ENCODE assay signal across 8 cellular contexts in genomic region chr12:132955933-132956725, GRCh38. TPM values are rescaled to one million over a fixed set of nuclear protein-coding genes. Genes with fewer than 3 reads are reported as not detected.
DNase-seq lines count a peak whose midpoint lies in the region; ATAC-seq and TF ChIP-seq lines count a peak whose summit lies in the region.

ZNF605 (minus strand) TSS chr12:132956306; CDS start chr12:132945635, 10,671 bp downstream.

- H3K27ac ChIP-seq in Karpas-422 (ENCODE audit: low read length) (peak within 1 kb of the TSS; percentile 61), SJSA1 (no peak within 1 kb of the TSS), suprapubic skin (peak within 1 kb of the TSS; percentile 89)

- H3K79me2 ChIP-seq in Karpas-422 (ENCODE audit: low read length) = peaks cover 34% of the 10 kb centered on the region

- no peaks in the 10 kb centered on the region for H4K20me1 ChIP-seq in Karpas-422 (ENCODE audit: insufficient read depth, low read depth, low read length)

- peak within 1 kb of the TSS; percentile 91 for H3K4me3 ChIP-seq in Karpas-422 (ENCODE audit: low read length)
- peak within 1 kb of the TSS; percentile 24 for H3K4me3 ChIP-seq in SJSA1
- H3K4me3 ChIP-seq in suprapubic skin = peak within 1 kb of the TSS; percentile 93

- H3K27me3 ChIP-seq in Karpas-422 (ENCODE audit: low read length) (no peaks in the 10 kb centered on the region), SJSA1 (replicated peaks) (no peaks in the 10 kb centered on the region), suprapubic skin (no peaks in the 10 kb centered on the region)

- H3K9me3 ChIP-seq in Karpas-422 (ENCODE audit: low read length) (peaks cover 14% of the 10 kb centered on the region), SJSA1 (replicated peaks) (peaks cover 28% of the 10 kb centered on the region), suprapubic skin (peaks cover under 1% of the 10 kb centered on the region)

- H3K27me3 Mint-ChIP-seq in activated naive CD4-positive, alpha-beta T cell treated with anti-CD3 and anti-CD28 coated beads, Interleukin-2, amount 50 U/mL, for 24 hours = no peaks in the 10 kb centered on the region

- H3K9me2 ChIP-seq in Karpas-422 (replicated peaks; ENCODE audit: insufficient read depth, low read length) = no peaks in the 10 kb centered on the region

- no peak for TF ChIP-seq CTCF in suprapubic skin (IDR thresholded peaks at IDR 0.05)

- peak within 1 kb of the TSS; percentile 93 for H3K27ac Mint-ChIP-seq in activated naive CD4-positive, alpha-beta T cell treated with anti-CD3 and anti-CD28 coated beads, Interleukin-2, amount 50 U/mL, for 24 hours

- peak within 1 kb of the TSS; percentile 89 for H3K9ac ChIP-seq in Karpas-422 (ENCODE audit: low read length)

- H3K4me2 ChIP-seq in Karpas-422 (ENCODE audit: low read depth, low read length, poor library complexity, severe bottlenecking) = peak within 1 kb of the TSS; percentile 86

- TF ChIP-seq EP300 in suprapubic skin (IDR thresholded peaks at IDR 0.05) = no peak

- TF ChIP-seq POLR2A in suprapubic skin (IDR thresholded peaks at IDR 0.05) = no peak

- under 1% methylated on average over 23 of the region's 69 CpGs for WGBS in suprapubic skin

- peaks cover 25% of the 10 kb centered on the region for H3K4me1 Mint-ChIP-seq in activated naive CD4-positive, alpha-beta T cell treated with anti-CD3 and anti-CD28 coated beads, Interleukin-2, amount 50 U/mL, for 24 hours

- H3K9me3 Mint-ChIP-seq in activated naive CD4-positive, alpha-beta T cell treated with anti-CD3 and anti-CD28 coated beads, Interleukin-2, amount 50 U/mL, for 24 hours = no peaks in the 10 kb centered on the region

- H3K36me3 ChIP-seq in Karpas-422 (ENCODE audit: insufficient read depth, low read length) (no peaks in the 10 kb centered on the region; the same call in 1 of the 2 replicates), SJSA1 (no peaks in the 10 kb centered on the region; the same call in 1 of the 2 replicates), suprapubic skin (peaks cover 4% of the 10 kb centered on the region)

- peak; percentile 91 for ATAC-seq in GM21825 (IDR thresholded peaks at IDR 0.05; ENCODE audit: unreplicated experiment)

- H3K36me3 Mint-ChIP-seq in activated naive CD4-positive, alpha-beta T cell treated with anti-CD3 and anti-CD28 coated beads, Interleukin-2, amount 50 U/mL, for 24 hours = peaks cover 15% of the 10 kb centered on the region

- peak within 1 kb of the TSS; percentile 99 for H2AFZ ChIP-seq in Karpas-422 (ENCODE audit: low read length)

- DNase-seq in EL = peak; percentile 89
- DNase-seq in Karpas-422 = peak; percentile 94
- DNase-seq in SJSA1 (ENCODE audit: low read depth in 1 of 2, low spot score in 2 of 2) = peak; percentile 9 to 57
- peak; percentile 53 for DNase-seq in glomerular visceral epithelial cell (ENCODE audit: extremely low spot score)
- peak; percentile 90 for DNase-seq in occipital lobe (lab: John Stamatoyannopoulos, UW)
- peak; percentile 88 to 92 for DNase-seq in suprapubic skin (ENCODE audit: low spot score in 2 of 2)

- H3K4me3 Mint-ChIP-seq in activated naive CD4-positive, alpha-beta T cell treated with anti-CD3 and anti-CD28 coated beads, Interleukin-2, amount 50 U/mL, for 24 hours = peak within 1 kb of the TSS; percentile 91

- H3K4me1 ChIP-seq in Karpas-422 (ENCODE audit: low read length) (peaks cover 8% of the 10 kb centered on the region), SJSA1 (replicated peaks) (peaks cover 2% of the 10 kb centered on the region; the same call in 1 of the 2 replicates), suprapubic skin (peaks cover 19% of the 10 kb centered on the region)

RNA-seq across cellular contexts. Expression of gene ZNF605, which starts in this region (rescaled TPM):
- 4.3 and 8.1 TPM in 2 replicates for total RNA-seq in Karpas-422 (2014; rRNA removed; shearing (Covaris generic); ENCODE audit: low replicate concordance)
- 0.32 and 0.88 TPM in 2 replicates for total RNA-seq in SJSA1 (2014; rRNA removed; shearing (Covaris generic))
- total RNA-seq in occipital lobe (24.0 TPM), suprapubic skin (10 to 100 TPM in 1 of 4 donors, 1 to 10 TPM in 3; 4.9 to 18.3 (median 6.3) TPM)

Comparison
In these comparisons a context has a peak if more than half of its experiments do, and no peak if none do; other contexts are left out.
1. Peak in DNase-seq and H3K4me3 ChIP-seq in SJSA1; RNA of the gene not detected or under 1 TPM.
2. DNase-seq: peak in every context shown above with its lines; median percentile 94 in Karpas-422; 90 in occipital lobe; 90 in suprapubic skin; 89 in EL; 53 in glomerular visceral epithelial cell; 33 in SJSA1.
3. H3K4me3 ChIP-seq: peak in every context shown above with its lines; median percentile 93 in suprapubic skin; 91 in Karpas-422; 24 in SJSA1.